ENCODE assay signal across 1 cellular context in the genomic region with DNA sequence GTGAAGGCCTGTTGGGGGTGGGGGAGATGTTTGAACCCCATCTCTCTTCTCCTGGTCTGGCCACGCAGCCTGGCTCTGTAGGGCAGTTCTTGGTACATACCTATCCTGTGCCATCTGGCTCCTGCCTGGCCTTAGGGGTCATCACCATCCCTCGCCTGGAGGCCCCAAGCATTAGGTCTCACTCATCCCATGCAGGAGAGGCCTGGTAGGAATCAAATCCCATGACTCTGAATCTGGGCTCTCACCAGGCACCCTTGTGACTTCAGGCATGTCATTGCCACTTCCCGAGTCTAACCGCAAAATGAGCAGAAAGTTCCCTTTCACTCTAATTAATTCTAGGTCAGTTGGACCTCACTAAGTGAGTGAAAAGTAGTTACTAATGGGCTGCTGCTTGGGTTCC.
TF ChIP-seq lines count a peak whose summit lies in the region.

No MANE protein-coding gene starts in this region.

TF ChIP-seq in K562, 482 proteins besides CTCF, POLR2A, EP300 and RAD21:
- no peak for TF ChIP-seq NR2C2 (CRISPR knock-in tag; IDR thresholded peaks at IDR 0.05)
- TF ChIP-seq NR2C2 (tag; IDR thresholded peaks at IDR 0.05), result peak; percentile 35; the same call in 1 of the 2 replicates
- TF ChIP-seq, protein P1, sequence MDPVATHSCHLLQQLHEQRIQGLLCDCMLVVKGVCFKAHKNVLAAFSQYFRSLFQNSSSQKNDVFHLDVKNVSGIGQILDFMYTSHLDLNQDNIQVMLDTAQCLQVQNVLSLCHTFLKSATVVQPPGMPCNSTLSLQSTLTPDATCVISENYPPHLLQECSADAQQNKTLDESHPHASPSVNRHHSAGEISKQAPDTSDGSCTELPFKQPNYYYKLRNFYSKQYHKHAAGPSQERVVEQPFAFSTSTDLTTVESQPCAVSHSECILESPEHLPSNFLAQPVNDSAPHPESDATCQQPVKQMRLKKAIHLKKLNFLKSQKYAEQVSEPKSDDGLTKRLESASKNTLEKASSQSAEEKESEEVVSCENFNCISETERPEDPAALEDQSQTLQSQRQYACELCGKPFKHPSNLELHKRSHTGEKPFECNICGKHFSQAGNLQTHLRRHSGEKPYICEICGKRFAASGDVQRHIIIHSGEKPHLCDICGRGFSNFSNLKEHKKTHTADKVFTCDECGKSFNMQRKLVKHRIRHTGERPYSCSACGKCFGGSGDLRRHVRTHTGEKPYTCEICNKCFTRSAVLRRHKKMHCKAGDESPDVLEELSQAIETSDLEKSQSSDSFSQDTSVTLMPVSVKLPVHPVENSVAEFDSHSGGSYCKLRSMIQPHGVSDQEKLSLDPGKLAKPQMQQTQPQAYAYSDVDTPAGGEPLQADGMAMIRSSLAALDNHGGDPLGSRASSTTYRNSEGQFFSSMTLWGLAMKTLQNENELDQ (CRISPR knock-in tag; IDR thresholded peaks at IDR 0.05; ENCODE audit: borderline replicate concordance), result no peak
